ENCODE assay signal across 8 cellular contexts in genomic region chr5:41835625-41836024, GRCh38. TPM values are rescaled to one million over a fixed set of nuclear protein-coding genes. Genes with fewer than 3 reads are reported as not detected.
A peak's percentile ranks its signal among the peaks of the same experiment; 100 is the strongest.
DNase-seq lines count a peak whose midpoint lies in the region; ATAC-seq and TF ChIP-seq lines count a peak whose summit lies in the region.

No MANE protein-coding gene starts in this region.

- TF ChIP-seq CTCF in AG04450 (IDR thresholded peaks at IDR 0.05; ENCODE audit: low read depth, low read length) = no peak
- TF ChIP-seq CTCF in IMR-90 (conservative IDR thresholded peaks at IDR 0.05; ENCODE audit: low read depth, low read length) = no peak
- TF ChIP-seq CTCF in astrocyte of the cerebellum (IDR thresholded peaks at IDR 0.05; ENCODE audit: low read depth, low read length, missing control alignments) = no peak
- TF ChIP-seq CTCF in progenitor cell of endocrine pancreas (IDR thresholded peaks at IDR 0.05; ENCODE audit: unreplicated experiment) = no peak

- peaks cover 22% of the 10 kb centered on the region for H3K36me3 Mint-ChIP-seq in progenitor cell of endocrine pancreas (ENCODE audit: insufficient read depth)

- no peak overlapping the region; the same call in 1 of the 2 replicates for H2AK5ac ChIP-seq in IMR-90 (ENCODE audit: low read depth, low read length)

- no peaks in the 10 kb centered on the region for H4K20me1 ChIP-seq in IMR-90 (ENCODE audit: insufficient read depth, low read length)

- peak overlapping the region; percentile 43 for H2BK5ac ChIP-seq in IMR-90 (ENCODE audit: low read depth, low read length, poor library complexity, severe bottlenecking)

- intact Hi-C loops in IMR-90 (cut with micrococcal nuclease) = no loop called here

- in situ Hi-C loops in IMR-90 (cut with MboI; ENCODE audit: low sequenced_read_pairs) (loop anchor here (10.0 to 25.0 kb wide), 2 partner anchors 573 to 931 kb away; partner anchors contain the start of gene C7), astrocyte of the cerebellum (cut with HindIII; ENCODE audit: low sequenced_read_pairs) (loop anchor here (25.0 kb wide), 2 partner anchors 573 to 923 kb away; partner anchors contain the start of gene C7)

- H3K4me3 ChIP-seq in AG04450 (ENCODE audit: low read depth, low read length) (no peak overlapping the region), IMR-90 (ENCODE audit: insufficient read depth, low read depth, low read length) (no peak overlapping the region), astrocyte of the cerebellum (ENCODE audit: low read depth, low read length) (no peak overlapping the region)

- no peaks in the 10 kb centered on the region for H3K27me3 ChIP-seq in AG04450 (ENCODE audit: control insufficient read depth, insufficient read depth, low read length)
- no peaks in the 10 kb centered on the region for H3K27me3 ChIP-seq in IMR-90 (ENCODE audit: control insufficient read depth, insufficient read depth, low read length)

- no peak overlapping the region for H3K4me3 Mint-ChIP-seq in progenitor cell of endocrine pancreas (ENCODE audit: low read depth)

- peak; percentile 28; the same call in 1 of the 2 replicates for TF ChIP-seq RAD21 in IMR-90 (IDR thresholded peaks at IDR 0.05; ENCODE audit: low read length)

- peaks cover 4% of the 10 kb centered on the region for H3K36me3 ChIP-seq in IMR-90 (ENCODE audit: control insufficient read depth, insufficient read depth, low read length)

- peak overlapping the region; percentile 13; the same call in 1 of the 2 replicates for H3K56ac ChIP-seq in IMR-90 (ENCODE audit: extremely low read depth, insufficient read depth, low read length)

- H3K9me1 ChIP-seq in IMR-90 (ENCODE audit: insufficient read depth, low read length) = peaks cover 4% of the 10 kb centered on the region

- peak overlapping the region; percentile 22; the same call in 1 of the 2 replicates for H3K18ac ChIP-seq in IMR-90 (ENCODE audit: low read depth, low read length)

- peaks cover 1% of the 10 kb centered on the region for H3K4me1 Mint-ChIP-seq in progenitor cell of endocrine pancreas (ENCODE audit: low read depth)

- peak overlapping the region; percentile 35; the same call in 1 of the 3 replicates for H2BK15ac ChIP-seq in IMR-90 (ENCODE audit: low read depth, low read length)

- CTCF ChIA-PET in AG04450 (lab: Charles Lee) (interaction anchor here (0.9 to 2.0 kb wide), 6 partner anchors 7 to 488 kb away, joined by 3 to 9 read pairs (median 4); no protein-coding TSS in a partner anchor), IMR-90 (lab: Yijun Ruan, JAX) (interaction anchor here (0.5 to 1.2 kb wide), 3 partner anchors 35 to 128 kb away, joined by 3 to 4 read pairs (median 3); no protein-coding TSS in a partner anchor)

- H3K79me1 ChIP-seq in IMR-90 (ENCODE audit: low read depth in 1 of 2, low read length in 2 of 2) = peaks cover 4 to 7% of the 10 kb centered on the region in 2 experiments; a peak in 2 of 4 replicates

- dilution Hi-C loops in IMR-90 (cut with HindIII; ENCODE audit: low sequenced_read_pairs, unreplicated experiment) = no loop called here

- H3K9ac ChIP-seq in IMR-90 (ENCODE audit: low read depth, low read length) = no peak overlapping the region

- no peak overlapping the region for H2AFZ ChIP-seq in IMR-90 (replicated peaks; ENCODE audit: low read length, poor library complexity)

- H3K14ac ChIP-seq in IMR-90 (replicated peaks; ENCODE audit: low read depth, low read length) = peak overlapping the region; percentile 8; the same call in 1 of the 2 replicates

- POLR2A ChIA-PET in AG04450 (lab: Yijun Ruan, JAX) = interaction anchor here (0.6 to 1.6 kb wide), 2 partner anchors 41 to 60 kb away, joined by 3 read pairs; no protein-coding TSS in a partner anchor
- POLR2A ChIA-PET in IMR-90 (lab: Charles Lee; ENCODE audit: unreplicated experiment) = no interaction called here

- peak overlapping the region; percentile 62; the same call in 1 of the 2 replicates for H3K4ac ChIP-seq in IMR-90 (ENCODE audit: low read depth, low read length)

- H2BK120ac ChIP-seq in IMR-90 (ENCODE audit: low read depth, low read length) = peak overlapping the region; percentile 42

- TF ChIP-seq POLR2A in IMR-90 (IDR thresholded peaks at IDR 0.05; ENCODE audit: low read depth, low read length) (no peak), GM18505 (IDR thresholded peaks at IDR 0.05; ENCODE audit: borderline replicate concordance, extremely low read depth, insufficient read depth, insufficient read length) (no peak)

- no peak overlapping the region; the same call in 1 of the 2 replicates for H3K4me2 ChIP-seq in IMR-90 (ENCODE audit: low read depth, low read length)

- H3K4me1 ChIP-seq in IMR-90 (ENCODE audit: control insufficient read depth, insufficient read depth, low read length) = peaks cover 7% of the 10 kb centered on the region

- ATAC-seq in IMR-90 (ENCODE audit: low read depth) (peak; percentile 98), HG02973 (IDR thresholded peaks at IDR 0.05; ENCODE audit: unreplicated experiment) (no peak), HG02870 (IDR thresholded peaks at IDR 0.05; ENCODE audit: unreplicated experiment) (no peak), GM18505 (IDR thresholded peaks at IDR 0.05; ENCODE audit: unreplicated experiment) (no peak)

- WGBS in IMR-90 (ENCODE audit: extremely low coverage in 2 of 2, insufficient read length in 1 of 2), 2 experiments = no CpG with 5 or more reads among the region's 3 CpGs

- H2AK9ac ChIP-seq in IMR-90 (replicated peaks; ENCODE audit: low read depth, low read length, poor library complexity) = no peak overlapping the region

- BruUV-seq in IMR-90 (replicated peaks; lab: Mats Ljungman, UMichigan) = no TSS peak

- no peak overlapping the region for H3K27ac Mint-ChIP-seq in progenitor cell of endocrine pancreas

- H3K9me3 ChIP-seq in AG04450 (ENCODE audit: control insufficient read depth, insufficient read depth, low read length) = no peaks in the 10 kb centered on the region
- H3K9me3 ChIP-seq in IMR-90 (ENCODE audit: control insufficient read depth, insufficient read depth, low read length) = no peaks in the 10 kb centered on the region

- H4K5ac ChIP-seq in IMR-90 (ENCODE audit: low read depth, low read length) = no peak overlapping the region

- no peaks in the 10 kb centered on the region for H3K27me3 Mint-ChIP-seq in progenitor cell of endocrine pancreas

- peak overlapping the region; percentile 64 for H2BK20ac ChIP-seq in IMR-90 (ENCODE audit: low read depth, low read length)

- H4K8ac ChIP-seq in IMR-90 (ENCODE audit: low read depth in 2 of 2, low read length in 2 of 2) = peak overlapping the region in 1 of 2 experiments; percentile 48; a peak in 1 of 4 replicates

- no peak overlapping the region for H3K23ac ChIP-seq in IMR-90 (ENCODE audit: low read depth, low read length)

- H3K9me3 Mint-ChIP-seq in progenitor cell of endocrine pancreas (ENCODE audit: low read depth) = no peaks in the 10 kb centered on the region

- H4K91ac ChIP-seq in IMR-90 (ENCODE audit: insufficient read depth, low read depth, low read length) = no peak overlapping the region

- H3K27ac ChIP-seq in AG04450 (ENCODE audit: low read depth, low read length) (peak overlapping the region; percentile 49), IMR-90 (ENCODE audit: insufficient read depth, low read length) (peak overlapping the region; percentile 22; the same call in 1 of the 2 replicates)

- peak; percentile 72 for DNase-seq in AG04450 (ENCODE audit: low read depth, low spot score)
- peak; percentile 92 for DNase-seq in IMR-90
- DNase-seq in astrocyte of the cerebellum (ENCODE audit: low read depth) = peak; percentile 42
- DNase-seq in kidney tubule cell (ENCODE audit: low spot score) = peak; percentile 76
- no peak for DNase-seq in progenitor cell of endocrine pancreas (ENCODE audit: low spot score, unreplicated experiment)

TF ChIP-seq in IMR-90, 13 proteins besides CTCF, POLR2A, EP300 and RAD21 (continues in another document):
- peak; percentile 72 for TF ChIP-seq FOS (IDR thresholded peaks at IDR 0.05; ENCODE audit: low read depth, low read length)
- TF ChIP-seq CHD1 (IDR thresholded peaks at IDR 0.05; ENCODE audit: low read depth, low read length) = no peak
- peak; percentile 35; the same call in 1 of the 2 replicates for TF ChIP-seq MAFK (IDR thresholded peaks at IDR 0.05; ENCODE audit: low read depth, low read length)
- TF ChIP-seq RCOR1 (IDR thresholded peaks at IDR 0.05; ENCODE audit: insufficient replicate concordance, low read length) = no peak
- no peak for TF ChIP-seq ELK1 (IDR thresholded peaks at IDR 0.05; ENCODE audit: borderline replicate concordance, low read depth, low read length)
- no peak for TF ChIP-seq NFE2L2 (IDR thresholded peaks at IDR 0.05; ENCODE audit: low read depth, low read length)
- no peak; the same call in 1 of the 2 replicates for TF ChIP-seq USF2 (IDR thresholded peaks at IDR 0.05; ENCODE audit: low read depth, low read length)
- TF ChIP-seq SMC3 (IDR thresholded peaks at IDR 0.05; ENCODE audit: low read depth, low read length) = no peak
- TF ChIP-seq MXI1 (IDR thresholded peaks at IDR 0.05; ENCODE audit: borderline replicate concordance, low read depth, low read length) = peak; percentile 83
- no peak for TF ChIP-seq MAZ (IDR thresholded peaks at IDR 0.05; ENCODE audit: borderline replicate concordance, low read depth, low read length)
- peak; percentile 100 for TF ChIP-seq BHLHE40 (IDR thresholded peaks at IDR 0.05; ENCODE audit: low read depth, low read length)
- no peak for TF ChIP-seq RFX5 (IDR thresholded peaks at IDR 0.05; ENCODE audit: low read depth, low read length)

RNA-seq across cellular contexts. Expression of gene OXCT1, which starts 34.6 kb away (rescaled TPM):
- polyA plus RNA-seq in AG04450 (2011; rRNA removed) (21.3 and 31.7 TPM in 2 replicates), IMR-90 (2012; rRNA removed) (10.5 and 14.2 TPM in 2 replicates)
- polyA minus RNA-seq in AG04450 (2011; rRNA and poly(A)+ RNA removed) = 12.6 and 21.8 TPM in 2 replicates
- total RNA-seq in IMR-90 (2012; rRNA removed) (16.3 and 24.7 TPM in 2 replicates), progenitor cell of endocrine pancreas (19.9 and 21.6 TPM in 2 replicates)
- polyA plus RNA-seq in IMR-90 (2012; cell fraction: cytosol; rRNA removed) = 1.9 and 2.6 TPM in 2 replicates
- polyA plus RNA-seq in IMR-90 (2012; cell fraction: nucleus; rRNA removed; ENCODE audit: low replicate concordance) = 1.8 and 9.2 TPM in 2 replicates
